1 cellular context compared by ENCODE assay signal in genomic region chr11:313304-313786, GRCh38.
TF ChIP-seq lines count a peak whose summit lies in the region.

No MANE protein-coding gene starts in this region.

TF ChIP-seq in HCT116, 20 proteins besides CTCF, POLR2A, EP300 and RAD21 (continued from another document):
- TF ChIP-seq, protein P1, sequence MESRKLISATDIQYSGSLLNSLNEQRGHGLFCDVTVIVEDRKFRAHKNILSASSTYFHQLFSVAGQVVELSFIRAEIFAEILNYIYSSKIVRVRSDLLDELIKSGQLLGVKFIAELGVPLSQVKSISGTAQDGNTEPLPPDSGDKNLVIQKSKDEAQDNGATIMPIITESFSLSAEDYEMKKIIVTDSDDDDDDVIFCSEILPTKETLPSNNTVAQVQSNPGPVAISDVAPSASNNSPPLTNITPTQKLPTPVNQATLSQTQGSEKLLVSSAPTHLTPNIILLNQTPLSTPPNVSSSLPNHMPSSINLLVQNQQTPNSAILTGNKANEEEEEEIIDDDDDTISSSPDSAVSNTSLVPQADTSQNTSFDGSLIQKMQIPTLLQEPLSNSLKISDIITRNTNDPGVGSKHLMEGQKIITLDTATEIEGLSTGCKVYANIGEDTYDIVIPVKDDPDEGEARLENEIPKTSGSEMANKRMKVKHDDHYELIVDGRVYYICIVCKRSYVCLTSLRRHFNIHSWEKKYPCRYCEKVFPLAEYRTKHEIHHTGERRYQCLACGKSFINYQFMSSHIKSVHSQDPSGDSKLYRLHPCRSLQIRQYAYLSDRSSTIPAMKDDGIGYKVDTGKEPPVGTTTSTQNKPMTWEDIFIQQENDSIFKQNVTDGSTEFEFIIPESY (IDR thresholded peaks at IDR 0.05; ENCODE audit: extremely low read depth, insufficient replicate concordance, low read length), result no peak
- TF ChIP-seq ZFX (IDR thresholded peaks at IDR 0.05) (no peak), ELF1 (IDR thresholded peaks at IDR 0.05; ENCODE audit: borderline replicate concordance, low read depth) (no peak), ZNF274 (IDR thresholded peaks at IDR 0.05; ENCODE audit: low read depth, low read length) (no peak), CEBPB (IDR thresholded peaks at IDR 0.05; ENCODE audit: low read depth) (no peak), REST (IDR thresholded peaks at IDR 0.05; ENCODE audit: low read depth) (no peak), FOSL1 (IDR thresholded peaks at IDR 0.05; ENCODE audit: low read depth) (no peak)
- TF ChIP-seq, protein P2, sequence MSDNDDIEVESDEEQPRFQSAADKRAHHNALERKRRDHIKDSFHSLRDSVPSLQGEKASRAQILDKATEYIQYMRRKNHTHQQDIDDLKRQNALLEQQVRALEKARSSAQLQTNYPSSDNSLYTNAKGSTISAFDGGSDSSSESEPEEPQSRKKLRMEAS (IDR thresholded peaks at IDR 0.05), result no peak
